ENCODE assay signal across 14 cellular contexts in the genomic region with DNA sequence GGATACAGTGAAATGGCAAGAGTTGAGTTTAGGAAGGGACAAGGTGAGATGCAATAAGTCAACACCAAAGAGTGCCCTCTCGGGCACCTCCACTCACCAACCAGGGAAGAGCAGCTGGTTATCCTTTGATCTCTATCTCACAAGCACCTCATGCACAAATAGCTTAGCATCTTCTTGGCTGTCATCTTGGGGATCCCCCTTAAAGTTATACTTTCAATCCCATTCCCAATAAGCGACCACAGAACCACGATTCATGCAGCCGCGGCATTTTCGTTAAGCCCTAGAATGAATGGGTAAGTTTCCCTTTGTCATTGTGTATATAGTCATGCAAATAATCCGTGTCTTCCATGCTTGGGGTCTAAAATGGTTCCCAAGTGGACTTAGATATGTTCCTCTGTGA.
"Had no signal": no experiment of that assay in that cellular context is flagged by ENCODE, and none has a peak within 500 bp of the region (broad histone marks: within the 10 kb centered on the region; RNA-seq: fewer than 3 reads in every experiment).

No MANE protein-coding gene starts in this region.

- H3K9me2 ChIP-seq: SK-N-SH had no signal

- H3K27ac Mint-ChIP-seq: effector memory CD8-positive, alpha-beta T cell; natural killer cell treated with Interleukin-12 subunit alpha and Interleukin-12 subunit beta and Interleukin-15 and Interleukin-18, amount 100 ng/mL, for 72 hours; T-cell had no signal

- H3K27me3 ChIP-seq: foreskin keratinocyte, thyroid gland, uterus had no signal

- H3K36me3 Mint-ChIP-seq: natural killer cell treated with Interleukin-12 subunit alpha and Interleukin-12 subunit beta and Interleukin-15 and Interleukin-18, amount 100 ng/mL, for 72 hours; T-cell had no signal

- DNase-seq: activated CD4-positive, CD25-positive, alpha-beta regulatory T cell treated with anti-CD3 and anti-CD28 coated beads, Interleukin-2, amount 50 U/mL, for 72 hours; dermis blood vessel endothelial cell; effector memory CD8-positive, alpha-beta T cell; foreskin keratinocyte; kidney glomerular epithelial cell; mesendoderm; retina; SHP77; SK-N-SH; T-cell; T1000; thyroid gland; uterus had no signal

- H3K9me3 Mint-ChIP-seq: effector memory CD8-positive, alpha-beta T cell; natural killer cell treated with Interleukin-12 subunit alpha and Interleukin-12 subunit beta and Interleukin-15 and Interleukin-18, amount 100 ng/mL, for 72 hours; T-cell had no signal

- H3K4me3 ChIP-seq: thyroid gland, uterus had no signal

- H3K4me1 ChIP-seq: uterus had no signal

- H3K27me3 Mint-ChIP-seq: T-cell had no signal

- H3K9me3 ChIP-seq: SK-N-SH, thyroid gland, uterus had no signal

- H3K4me2 ChIP-seq: SK-N-SH had no signal

- H3K9ac ChIP-seq: SK-N-SH had no signal

- H3K36me3 ChIP-seq: thyroid gland, uterus had no signal

- H3K4me3 Mint-ChIP-seq: effector memory CD8-positive, alpha-beta T cell; natural killer cell treated with Interleukin-12 subunit alpha and Interleukin-12 subunit beta and Interleukin-15 and Interleukin-18, amount 100 ng/mL, for 72 hours; T-cell had no signal

- H3K27ac ChIP-seq: foreskin keratinocyte, thyroid gland, uterus had no signal
